14 cellular contexts compared by ENCODE assay signal in genomic region chr19:19602713-19603320, GRCh38. TPM values are rescaled to one million over a fixed set of nuclear protein-coding genes. Genes with fewer than 3 reads are reported as not detected.
A peak's percentile ranks its signal among the peaks of the same experiment; 100 is the strongest.
DNase-seq lines count a peak whose midpoint lies in the region; ATAC-seq and TF ChIP-seq lines count a peak whose summit lies in the region.
"Had no signal": no experiment of that assay in that cellular context is flagged by ENCODE, and none has a peak within 500 bp of the region (broad histone marks: within the 10 kb centered on the region; RNA-seq: fewer than 3 reads in every experiment).

No MANE protein-coding gene starts in this region.

- peak overlapping the region; percentile 70 to 78 (median 77) for H3K4me3 Mint-ChIP-seq in CD4-positive, CD25-positive, alpha-beta regulatory T cell
- H3K4me3 Mint-ChIP-seq in activated CD8-positive, alpha-beta T cell treated with anti-CD3 and anti-CD28 coated beads, Interleukin-2, amount 10 ng/mL, durations not matched to agents 7 days and 5 days = no peak overlapping the region
- H3K4me3 Mint-ChIP-seq in Calu3 (ENCODE audit: low read depth, unreplicated experiment) = no peak overlapping the region
- H3K4me3 Mint-ChIP-seq: nephron had no signal

- no peaks in the 10 kb centered on the region for H3K9me3 ChIP-seq in CD4-positive, CD25-positive, alpha-beta regulatory T cell (ENCODE audit: control insufficient read depth in 2 of 2, low read length in 2 of 2)
- H3K9me3 ChIP-seq in HAP-1 (no peaks in the 10 kb centered on the region), esophagus squamous epithelium (no peaks in the 10 kb centered on the region)
- H3K9me3 ChIP-seq: BE2C had no signal

- peak overlapping the region; percentile 94 to 96 (median 94) for H3K27ac Mint-ChIP-seq in CD4-positive, CD25-positive, alpha-beta regulatory T cell
- peak overlapping the region; percentile 83 for H3K27ac Mint-ChIP-seq in activated CD8-positive, alpha-beta T cell treated with anti-CD3 and anti-CD28 coated beads, Interleukin-2, amount 10 ng/mL, durations not matched to agents 7 days and 5 days
- H3K27ac Mint-ChIP-seq in Calu3 (ENCODE audit: unreplicated experiment) = no peak overlapping the region
- H3K27ac Mint-ChIP-seq: nephron had no signal

- no peak for DNase-seq in CD4-positive, CD25-positive, alpha-beta regulatory T cell
- peak; percentile 59 to 70 for DNase-seq in HAP-1 (ENCODE audit: low spot score in 2 of 2)
- no peak for DNase-seq in activated CD8-positive, alpha-beta T cell treated with anti-CD3 and anti-CD28 coated beads, Interleukin-2, amount 10 ng/mL, durations not matched to agents 7 days and 5 days
- DNase-seq in esophagus squamous epithelium (lab: John Stamatoyannopoulos, UW) = no peak
- no peak for DNase-seq in T-helper 9 cell
- DNase-seq in posterior cingulate gyrus = no peak
- DNase-seq in Calu3 = no peak
- DNase-seq: BE2C; NCI-H345; stimulated activated CD8-positive, alpha-beta memory T cell treated with anti-CD3 and anti-CD28 coated beads, Interleukin-4, amount 100 ng/mL, for 48 hours had no signal

- H3K4me1 ChIP-seq in CD4-positive, CD25-positive, alpha-beta regulatory T cell (ENCODE audit: control insufficient read depth, insufficient read depth, low read length, poor library complexity, severe bottlenecking) = peaks cover 82% of the 10 kb centered on the region
- H3K4me1 ChIP-seq in HAP-1 (peaks cover 10% of the 10 kb centered on the region), esophagus squamous epithelium (peaks cover 4 to 40% (median 5%) of the 10 kb centered on the region in 3 donors)
- H3K4me1 ChIP-seq: BE2C had no signal

- peak overlapping the region; percentile 61 for H3K4me3 ChIP-seq in CD4-positive, CD25-positive, alpha-beta regulatory T cell (ENCODE audit: low read depth, low read length)
- no peak overlapping the region for H3K4me3 ChIP-seq in HAP-1
- no peak overlapping the region for H3K4me3 ChIP-seq in esophagus squamous epithelium
- H3K4me3 ChIP-seq: hepatocyte had no signal

- POLR2A ChIA-PET in activated CD8-positive, alpha-beta T cell treated with anti-CD3 and anti-CD28 coated beads, Interleukin-2, amount 10 ng/mL, durations not matched to agents 7 days and 5 days (lab: Charles Lee) = interaction anchor here (0.9 to 1.6 kb wide), 3 partner anchors 13 to 66 kb away, joined by 3 to 6 read pairs (median 4); partner anchors contain the start of gene ZNF101

- CTCF ChIA-PET in activated CD8-positive, alpha-beta T cell treated with anti-CD3 and anti-CD28 coated beads, Interleukin-2, amount 10 ng/mL, durations not matched to agents 7 days and 5 days (lab: Charles Lee) = interaction anchor here (0.6 to 2.5 kb wide), 7 partner anchors 10 to 70 kb away, joined by 3 to 13 read pairs (median 4); no protein-coding TSS in a partner anchor
- CTCF ChIA-PET in Calu3 (lab: Charles Lee) = interaction anchor here (0.5 kb wide), 1 partner anchor 9 kb away, joined by 4 read pairs; no protein-coding TSS in a partner anchor

- intact Hi-C loops in esophagus squamous epithelium (cut with DNase I) (no loop called here), posterior cingulate gyrus (cut with DNase I) (no loop called here), Calu3 (cut with micrococcal nuclease; ENCODE audit: unreplicated experiment) (loop anchor here (10.0 kb wide), 1 partner anchor 48 kb away; no protein-coding TSS in a partner anchor)

- 15 to 22% methylated on average over 3 of the region's 3 CpGs for WGBS in esophagus squamous epithelium, 2 donors

- no TSS peak for BruUV-seq in Calu3 (replicated peaks; lab: Mats Ljungman, UMichigan)

- TF ChIP-seq CTCF in esophagus squamous epithelium (IDR thresholded peaks at IDR 0.05) (no peak), Calu3 (IDR thresholded peaks at IDR 0.05; ENCODE audit: unreplicated experiment) (no peak)

- peaks cover 25 to 89% (median 49%) of the 10 kb centered on the region in 4 donors for H3K4me1 Mint-ChIP-seq in CD4-positive, CD25-positive, alpha-beta regulatory T cell
- H3K4me1 Mint-ChIP-seq in activated CD8-positive, alpha-beta T cell treated with anti-CD3 and anti-CD28 coated beads, Interleukin-2, amount 10 ng/mL, durations not matched to agents 7 days and 5 days (ENCODE audit: low read depth) = peaks cover 74% of the 10 kb centered on the region
- peaks cover 29% of the 10 kb centered on the region for H3K4me1 Mint-ChIP-seq in Calu3 (ENCODE audit: low read depth, unreplicated experiment)

- H3K9me3 Mint-ChIP-seq in CD4-positive, CD25-positive, alpha-beta regulatory T cell = no peaks in the 10 kb centered on the region
- H3K9me3 Mint-ChIP-seq in activated CD8-positive, alpha-beta T cell treated with anti-CD3 and anti-CD28 coated beads, Interleukin-2, amount 10 ng/mL, durations not matched to agents 7 days and 5 days (ENCODE audit: insufficient read depth) = no peaks in the 10 kb centered on the region
- no peaks in the 10 kb centered on the region for H3K9me3 Mint-ChIP-seq in Calu3 (ENCODE audit: low read depth, unreplicated experiment)
- H3K9me3 Mint-ChIP-seq: nephron had no signal

- no peaks in the 10 kb centered on the region for H3K36me3 ChIP-seq in CD4-positive, CD25-positive, alpha-beta regulatory T cell (ENCODE audit: control insufficient read depth, insufficient read depth, low read length)
- H3K36me3 ChIP-seq in HAP-1 (replicated peaks) (no peaks in the 10 kb centered on the region), esophagus squamous epithelium (no peaks in the 10 kb centered on the region)
- H3K36me3 ChIP-seq: BE2C had no signal

- ATAC-seq in CD4-positive, CD25-positive, alpha-beta regulatory T cell (ENCODE audit: low read depth in 2 of 2) = no peak
- no peak for ATAC-seq in activated CD8-positive, alpha-beta T cell treated with anti-CD3 and anti-CD28 coated beads, Interleukin-2, amount 10 ng/mL, durations not matched to agents 7 days and 5 days
- ATAC-seq in HG03159 (IDR thresholded peaks at IDR 0.05; ENCODE audit: unreplicated experiment) = no peak
- ATAC-seq: left lobe of liver had no signal

- in situ Hi-C loops in HAP-1 (cut with MboI; ENCODE audit: low sequenced_read_pairs) = no loop called here

- peaks cover 7% of the 10 kb centered on the region for H3K36me3 Mint-ChIP-seq in CD4-positive, CD25-positive, alpha-beta regulatory T cell
- peaks cover 41% of the 10 kb centered on the region for H3K36me3 Mint-ChIP-seq in activated CD8-positive, alpha-beta T cell treated with anti-CD3 and anti-CD28 coated beads, Interleukin-2, amount 10 ng/mL, durations not matched to agents 7 days and 5 days (ENCODE audit: low read depth)
- H3K36me3 Mint-ChIP-seq in Calu3 (ENCODE audit: insufficient read depth, unreplicated experiment) = peaks cover 15% of the 10 kb centered on the region

- H3K27me3 ChIP-seq in CD4-positive, CD25-positive, alpha-beta regulatory T cell (ENCODE audit: control insufficient read depth, insufficient read depth, low read length) = no peaks in the 10 kb centered on the region
- H3K27me3 ChIP-seq in HAP-1 (ENCODE audit: low read depth) = no peaks in the 10 kb centered on the region
- no peaks in the 10 kb centered on the region for H3K27me3 ChIP-seq in esophagus squamous epithelium
- H3K27me3 ChIP-seq: BE2C, hepatocyte had no signal

- H3K27me3 Mint-ChIP-seq in CD4-positive, CD25-positive, alpha-beta regulatory T cell = no peaks in the 10 kb centered on the region
- H3K27me3 Mint-ChIP-seq in activated CD8-positive, alpha-beta T cell treated with anti-CD3 and anti-CD28 coated beads, Interleukin-2, amount 10 ng/mL, durations not matched to agents 7 days and 5 days (ENCODE audit: low read depth) = no peaks in the 10 kb centered on the region
- H3K27me3 Mint-ChIP-seq in Calu3 (ENCODE audit: unreplicated experiment) = no peaks in the 10 kb centered on the region

- peak overlapping the region; percentile 86 for H3K27ac ChIP-seq in CD4-positive, CD25-positive, alpha-beta regulatory T cell (ENCODE audit: insufficient read depth, low read length, poor library complexity, severe bottlenecking)
- H3K27ac ChIP-seq in esophagus squamous epithelium = peak overlapping the region; percentile 7 to 45 (median 31)
- H3K27ac ChIP-seq: hepatocyte had no signal

- TF ChIP-seq POLR2A in esophagus squamous epithelium (IDR thresholded peaks at IDR 0.05) = no peak

RNA-seq across cellular contexts. Expression of gene PBX4, which starts 15.7 kb away (rescaled TPM):
- total RNA-seq in CD4-positive, CD25-positive, alpha-beta regulatory T cell = 85.3 TPM
- polyA plus RNA-seq in CD4-positive, CD25-positive, alpha-beta regulatory T cell = 1 to 10 TPM; 4.1 to 7.2 (median 5.9) TPM
- 10 to 100 TPM; 33.8 to 34.1 TPM for total RNA-seq in activated CD8-positive, alpha-beta T cell treated with anti-CD3 and anti-CD28 coated beads, Interleukin-2, amount 10 ng/mL, durations not matched to agents 7 days and 5 days
- total RNA-seq in esophagus squamous epithelium (1 to 10 TPM in 3 of 4 donors, under 1 TPM in 1; 0.61 to 1.9 (median 1.7) TPM), Calu3 (2022) (5.1 and 6.0 TPM in 2 replicates)

RNA-seq across cellular contexts. Expression of gene LPAR2, which starts 25.2 kb away (rescaled TPM):
- total RNA-seq in CD4-positive, CD25-positive, alpha-beta regulatory T cell = 120 TPM
- polyA plus RNA-seq in CD4-positive, CD25-positive, alpha-beta regulatory T cell = 10 to 100 TPM; 29.9 to 48.5 (median 40.4) TPM
- total RNA-seq in activated CD8-positive, alpha-beta T cell treated with anti-CD3 and anti-CD28 coated beads, Interleukin-2, amount 10 ng/mL, durations not matched to agents 7 days and 5 days = 10 to 100 TPM; 44.8 to 50.8 TPM
- 10 to 100 TPM in 2 of 4 donors, 1 to 10 TPM in 2; 7.6 to 13.1 (median 9.5) TPM for total RNA-seq in esophagus squamous epithelium
- 25.0 and 27.3 TPM in 2 replicates for total RNA-seq in Calu3 (2022)

RNA-seq across cellular contexts. Expression of gene GMIP, which starts 40.6 kb away (rescaled TPM):
- 155 TPM for total RNA-seq in CD4-positive, CD25-positive, alpha-beta regulatory T cell
- polyA plus RNA-seq in CD4-positive, CD25-positive, alpha-beta regulatory T cell = 10 to 100 TPM; 42.1 to 51.0 (median 45.7) TPM
- total RNA-seq in activated CD8-positive, alpha-beta T cell treated with anti-CD3 and anti-CD28 coated beads, Interleukin-2, amount 10 ng/mL, durations not matched to agents 7 days and 5 days = 100 to 1,000 TPM in 1 of 2 experiments, 10 to 100 TPM in 1; 96.7 to 104 TPM
- 10 to 100 TPM in 2 of 4 donors, 1 to 10 TPM in 2; 7.0 to 22.8 (median 10.0) TPM for total RNA-seq in esophagus squamous epithelium
- 17.2 and 17.3 TPM in 2 replicates for total RNA-seq in Calu3 (2022)

Comparison
In these comparisons a context has a peak if more than half of its experiments do, and no peak if none do; other contexts are left out.
1. DNase-seq: peak in HAP-1 (2 of 2); none in CD4-positive, CD25-positive, alpha-beta regulatory T cell (0 of 3), activated CD8-positive, alpha-beta T cell treated with anti-CD3 and anti-CD28 coated beads, Interleukin-2, amount 10 ng/mL, durations not matched to agents 7 days and 5 days (single experiment), esophagus squamous epithelium (single experiment), T-helper 9 cell (single experiment), posterior cingulate gyrus (0 of 10) and Calu3 (single experiment).
2. H3K4me3 Mint-ChIP-seq: peak in CD4-positive, CD25-positive, alpha-beta regulatory T cell (4 of 4); none in activated CD8-positive, alpha-beta T cell treated with anti-CD3 and anti-CD28 coated beads, Interleukin-2, amount 10 ng/mL, durations not matched to agents 7 days and 5 days (single experiment) and Calu3 (single experiment).